Comparison of ENCODE assay signal across 1 cellular context in the genomic region with DNA sequence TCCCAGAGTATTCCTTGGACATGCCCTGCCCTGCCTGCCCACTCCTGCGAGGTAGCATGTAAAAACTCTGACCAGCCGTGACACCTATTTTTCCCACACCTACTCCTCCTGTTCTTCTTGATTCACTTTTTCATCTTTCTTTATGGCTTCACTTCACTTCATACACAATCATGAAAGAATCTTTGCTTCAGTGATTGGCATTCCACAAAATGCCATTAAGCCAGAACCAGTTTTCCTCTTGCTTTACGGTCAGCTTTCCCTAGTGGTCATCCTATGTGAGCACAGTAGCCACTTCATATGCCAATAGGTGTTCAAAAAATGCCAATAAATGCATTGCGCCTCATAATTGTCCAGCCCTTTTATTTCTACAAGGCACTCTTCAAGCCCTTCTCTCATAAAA.
TF ChIP-seq lines count a peak whose summit lies in the region.

No MANE protein-coding gene starts in this region.

TF ChIP-seq in HepG2, 621 proteins besides CTCF, POLR2A, EP300 and RAD21:
- TF ChIP-seq, protein P1, sequence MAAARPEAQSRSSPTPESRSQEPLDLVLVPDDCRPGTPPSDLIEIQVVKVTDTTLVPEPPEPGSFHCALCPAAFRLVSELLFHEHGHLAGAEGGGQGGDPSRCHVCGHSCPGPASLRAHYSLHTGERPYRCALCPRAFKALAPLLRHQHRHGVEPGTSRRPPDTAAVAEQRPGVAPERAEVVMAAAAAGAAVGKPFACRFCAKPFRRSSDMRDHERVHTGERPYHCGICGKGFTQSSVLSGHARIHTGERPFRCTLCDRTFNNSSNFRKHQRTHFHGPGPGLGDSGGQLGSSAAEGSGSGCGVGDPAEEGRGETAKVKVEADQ (CRISPR knock-in tag; IDR thresholded peaks at IDR 0.05; ENCODE audit: borderline replicate concordance), result no peak
